Comparison of ENCODE assay signal across 17 cellular contexts in genomic region chr1:220872296-220872695, GRCh38. TPM values are rescaled to one million over a fixed set of nuclear protein-coding genes. Genes with fewer than 3 reads are reported as not detected.
DNase-seq lines count a peak whose midpoint lies in the region; ATAC-seq and TF ChIP-seq lines count a peak whose summit lies in the region.
"Had no signal": no experiment of that assay in that cellular context is flagged by ENCODE, and none has a peak within 500 bp of the region (broad histone marks: within the 10 kb centered on the region; RNA-seq: fewer than 3 reads in every experiment).

No MANE protein-coding gene starts in this region.

- no peak overlapping the region for H4K91ac ChIP-seq in IMR-90 (ENCODE audit: insufficient read depth, low read depth, low read length)

- H3K4me3 ChIP-seq in IMR-90 (ENCODE audit: insufficient read depth, low read depth, low read length) (no peak overlapping the region), mesendoderm (ENCODE audit: low read length) (no peak overlapping the region), breast epithelium (no peak overlapping the region)
- H3K4me3 ChIP-seq: GM12878 had no signal

- BruUV-seq in IMR-90 (replicated peaks; lab: Mats Ljungman, UMichigan): no TSS peak

- H3K27me3 ChIP-seq in IMR-90 (ENCODE audit: control insufficient read depth, insufficient read depth, low read length): no peaks in the 10 kb centered on the region
- H3K27me3 ChIP-seq in mesendoderm (ENCODE audit: insufficient read depth, low read length, poor library complexity): peaks cover 8% of the 10 kb centered on the region
- H3K27me3 ChIP-seq in breast epithelium: no peaks in the 10 kb centered on the region

- no peak overlapping the region for H3K56ac ChIP-seq in IMR-90 (ENCODE audit: extremely low read depth, insufficient read depth, low read length)
- no peak overlapping the region for H3K56ac ChIP-seq in mesendoderm (ENCODE audit: low read length)

- TF ChIP-seq RAD21 in IMR-90 (IDR thresholded peaks at IDR 0.05; ENCODE audit: low read length): no peak

- intact Hi-C loops in IMR-90 (cut with micrococcal nuclease): loop anchor here (5.0 to 10.0 kb wide), 2 partner anchors 1295 to 1583 kb away; no protein-coding TSS in a partner anchor
- intact Hi-C loops in breast epithelium (cut with DNase I; ENCODE audit: low total_unique reads): no loop called here

- no peaks in the 10 kb centered on the region for H4K20me1 ChIP-seq in IMR-90 (ENCODE audit: insufficient read depth, low read length)

- H3K18ac ChIP-seq in IMR-90 (ENCODE audit: low read depth, low read length): no peak overlapping the region
- no peak overlapping the region for H3K18ac ChIP-seq in mesendoderm (ENCODE audit: low read length)

- no peak overlapping the region for H2AK9ac ChIP-seq in IMR-90 (replicated peaks; ENCODE audit: low read depth, low read length, poor library complexity)

- POLR2A ChIA-PET in IMR-90 (lab: Charles Lee; ENCODE audit: unreplicated experiment): no interaction called here

- no peak overlapping the region for H3K14ac ChIP-seq in IMR-90 (replicated peaks; ENCODE audit: low read depth, low read length)

- CTCF ChIA-PET in IMR-90 (lab: Yijun Ruan, JAX): interaction anchor here (1.1 kb wide), 1 partner anchor 47 kb away, joined by 3 read pairs; no protein-coding TSS in a partner anchor

- H3K9me1 ChIP-seq in IMR-90 (ENCODE audit: insufficient read depth, low read length): no peaks in the 10 kb centered on the region; the same call in 1 of the 2 replicates

- no peaks in the 10 kb centered on the region for H3K79me2 ChIP-seq in mesendoderm (ENCODE audit: control insufficient read depth, insufficient read depth, low read length)

- H3K9me3 ChIP-seq in IMR-90 (ENCODE audit: control insufficient read depth, insufficient read depth, low read length): no peaks in the 10 kb centered on the region
- peaks cover 0 to 3% of the 10 kb centered on the region in 2 donors for H3K9me3 ChIP-seq in breast epithelium

- H3K79me1 ChIP-seq in IMR-90 (ENCODE audit: low read depth in 1 of 2, low read length in 2 of 2): no peaks in the 10 kb centered on the region
- H3K79me1 ChIP-seq in mesendoderm (ENCODE audit: low read length): no peaks in the 10 kb centered on the region

- H3K4ac ChIP-seq in IMR-90 (ENCODE audit: low read depth, low read length) (no peak overlapping the region), mesendoderm (ENCODE audit: low read depth, low read length) (no peak overlapping the region)

- in situ Hi-C loops in IMR-90 (cut with MboI; ENCODE audit: low sequenced_read_pairs): loop anchor here (5.0 to 10.0 kb wide), 2 partner anchors 333 to 1585 kb away; no protein-coding TSS in a partner anchor

- no peak overlapping the region for H2BK15ac ChIP-seq in IMR-90 (ENCODE audit: low read depth, low read length)
- peak overlapping the region; percentile 13 for H2BK15ac ChIP-seq in mesendoderm (replicated peaks; ENCODE audit: low read depth)

- H2AK5ac ChIP-seq in IMR-90 (ENCODE audit: low read depth, low read length) (no peak overlapping the region), mesendoderm (ENCODE audit: low read length) (no peak overlapping the region)

- no peak overlapping the region for H2AFZ ChIP-seq in IMR-90 (replicated peaks; ENCODE audit: low read length, poor library complexity)

- H3K27ac ChIP-seq in 22Rv1 (peak overlapping the region; percentile 70), IMR-90 (ENCODE audit: insufficient read depth, low read length) (no peak overlapping the region), mesendoderm (ENCODE audit: low read depth, low read length) (no peak overlapping the region), breast epithelium (no peak overlapping the region)

- DNase-seq in IMR-90: no peak
- DNase-seq in left lobe of liver (ENCODE audit: low spot score): peak; percentile 72
- DNase-seq in mesendoderm: no peak
- no peak for DNase-seq in activated CD4-positive, CD25-positive, alpha-beta regulatory T cell treated with anti-CD3 and anti-CD28 coated beads, Interleukin-2, amount 50 U/mL, for 72 hours
- no peak for DNase-seq in breast epithelium (ENCODE audit: low spot score in 2 of 2)
- DNase-seq in stimulated activated CD4-positive, alpha-beta T cell treated with anti-CD3 and anti-CD28 coated beads, Interleukin-12 subunit alpha, Interleukin-12 subunit beta, amount 100 ng/mL, for 4 hours: no peak
- DNase-seq: 8988T; ACHN; C1 segment of cervical spinal cord; CD4-positive, alpha-beta T cell; GOT3; H9; KBM-7 had no signal

- H3K4me1 ChIP-seq in IMR-90 (ENCODE audit: control insufficient read depth, insufficient read depth, low read length): no peaks in the 10 kb centered on the region
- H3K4me1 ChIP-seq in mesendoderm (ENCODE audit: control insufficient read depth, low read depth, low read length): no peaks in the 10 kb centered on the region
- no peaks in the 10 kb centered on the region for H3K4me1 ChIP-seq in breast epithelium

- H3K4me2 ChIP-seq in IMR-90 (ENCODE audit: low read depth, low read length): no peak overlapping the region
- no peak overlapping the region for H3K4me2 ChIP-seq in mesendoderm (ENCODE audit: low read length)

- H3K36me3 ChIP-seq in IMR-90 (ENCODE audit: control insufficient read depth, insufficient read depth, low read length) (no peaks in the 10 kb centered on the region), mesendoderm (ENCODE audit: control insufficient read depth, insufficient read depth, low read length) (no peaks in the 10 kb centered on the region), breast epithelium (no peaks in the 10 kb centered on the region)

- H4K8ac ChIP-seq in IMR-90 (ENCODE audit: low read depth in 2 of 2, low read length in 2 of 2): no peak overlapping the region
- H4K8ac ChIP-seq in mesendoderm (ENCODE audit: low read depth, low read length): no peak overlapping the region

- ATAC-seq in IMR-90 (ENCODE audit: low read depth): no peak
- peak; percentile 86 for ATAC-seq in left lobe of liver
- ATAC-seq in HG02759 (IDR thresholded peaks at IDR 0.05; ENCODE audit: unreplicated experiment): no peak
- ATAC-seq: GM12878 had no signal

- H3K23ac ChIP-seq in IMR-90 (ENCODE audit: low read depth, low read length) (no peak overlapping the region), mesendoderm (ENCODE audit: low read length) (no peak overlapping the region)

- H4K5ac ChIP-seq in IMR-90 (ENCODE audit: low read depth, low read length) (no peak overlapping the region), mesendoderm (ENCODE audit: low read length) (no peak overlapping the region)

- H2BK20ac ChIP-seq in IMR-90 (ENCODE audit: low read depth, low read length): no peak overlapping the region

- H3K9ac ChIP-seq in IMR-90 (ENCODE audit: low read depth, low read length): no peak overlapping the region
- no peak overlapping the region for H3K9ac ChIP-seq in mesendoderm (ENCODE audit: low read length)

- dilution Hi-C loops in IMR-90 (cut with HindIII; ENCODE audit: low sequenced_read_pairs, unreplicated experiment): no loop called here

- H2BK5ac ChIP-seq in IMR-90 (ENCODE audit: low read depth, low read length, poor library complexity, severe bottlenecking) (no peak overlapping the region), mesendoderm (ENCODE audit: low read length) (no peak overlapping the region)

- no peak overlapping the region for H2BK120ac ChIP-seq in IMR-90 (ENCODE audit: low read depth, low read length)
- H2BK120ac ChIP-seq in mesendoderm (ENCODE audit: low read depth, low read length): no peak overlapping the region

- no peak for TF ChIP-seq POLR2A in IMR-90 (IDR thresholded peaks at IDR 0.05; ENCODE audit: low read depth, low read length)
- TF ChIP-seq POLR2A in breast epithelium (IDR thresholded peaks at IDR 0.05): no peak

- TF ChIP-seq CTCF in 22Rv1 (IDR thresholded peaks at IDR 0.05) (no peak), IMR-90 (conservative IDR thresholded peaks at IDR 0.05; ENCODE audit: low read depth, low read length) (no peak), breast epithelium (IDR thresholded peaks at IDR 0.05) (no peak)

TF ChIP-seq in IMR-90, 13 proteins besides CTCF, POLR2A, EP300 and RAD21:
- TF ChIP-seq SMC3 (IDR thresholded peaks at IDR 0.05; ENCODE audit: low read depth, low read length): no peak
- no peak for TF ChIP-seq USF2 (IDR thresholded peaks at IDR 0.05; ENCODE audit: low read depth, low read length)
- TF ChIP-seq MAFK (IDR thresholded peaks at IDR 0.05; ENCODE audit: low read depth, low read length): peak; percentile 61
- no peak for TF ChIP-seq ELK1 (IDR thresholded peaks at IDR 0.05; ENCODE audit: borderline replicate concordance, low read depth, low read length)

RNA-seq across cellular contexts. Expression of gene HLX, which starts 6.9 kb away (rescaled TPM):
- total RNA-seq in IMR-90 (2012; rRNA removed) (3.9 and 4.3 TPM in 2 replicates), left lobe of liver (11.0 TPM), breast epithelium (10 to 100 TPM in 2 of 3 donors, 1 to 10 TPM in 1; 5.0 to 17.8 (median 15.1) TPM)
- 5.9 and 6.1 TPM in 2 replicates for polyA plus RNA-seq in IMR-90 (2012; rRNA removed)
- 8.2 and 12.8 TPM in 2 replicates for polyA plus RNA-seq in IMR-90 (2012; cell fraction: cytosol; rRNA removed)
- 8.7 and 9.6 TPM in 2 replicates for polyA plus RNA-seq in IMR-90 (2012; cell fraction: nucleus; rRNA removed; ENCODE audit: low replicate concordance)
- 0.46 TPM for polyA plus RNA-seq in mesendoderm (2013, experiment 1 of 2)
- polyA plus RNA-seq in mesendoderm (2013, experiment 2 of 2): 0.36 TPM
- total RNA-seq: G401 had no signal
